In genomic region chr4:11471613-11472012, GRCh38 we compare ENCODE assay signal across 8 cellular contexts. TPM values are rescaled to one million over a fixed set of nuclear protein-coding genes. Genes with fewer than 3 reads are reported as not detected.
A peak's percentile ranks its signal among the peaks of the same experiment; 100 is the strongest.
DNase-seq lines count a peak whose midpoint lies in the region; ATAC-seq and TF ChIP-seq lines count a peak whose summit lies in the region.

No MANE protein-coding gene starts in this region.

- no TSS peak for BruUV-seq in Caco-2 (replicated peaks; lab: Mats Ljungman, UMichigan)

- H3K27ac Mint-ChIP-seq in Caco-2 (ENCODE audit: unreplicated experiment), result no peak overlapping the region

- intact Hi-C loops in Caco-2 (cut with micrococcal nuclease; ENCODE audit: unreplicated experiment), result no loop called here

- POLR2A ChIA-PET in Caco-2 (lab: Charles Lee), result no interaction called here

- no peaks in the 10 kb centered on the region for H3K27me3 Mint-ChIP-seq in Caco-2 (ENCODE audit: insufficient read depth, unreplicated experiment)

- CTCF ChIA-PET in Caco-2 (lab: Charles Lee), result no interaction called here

- no peaks in the 10 kb centered on the region for H3K36me3 ChIP-seq in Caco-2 (ENCODE audit: control insufficient read depth, insufficient read depth, low read length)

- no peaks in the 10 kb centered on the region for H3K27me3 ChIP-seq in Caco-2 (replicated peaks; ENCODE audit: control insufficient read depth, insufficient read depth, low read length)

- DNase-seq in T-helper 22 cell (ENCODE audit: low read depth), result peak; percentile 31
- peak; percentile 14 for DNase-seq in choroid plexus epithelial cell (ENCODE audit: low read depth)
- DNase-seq in stimulated activated CD4-positive, alpha-beta T cell treated with anti-CD3 and anti-CD28 coated beads, Interleukin-4, amount 100 ng/mL, for 24 hours, result peak; percentile 47
- DNase-seq in Caco-2, result no peak
- no peak for DNase-seq in NCI-H526 (lab: John Stamatoyannopoulos, UW)
- no peak for DNase-seq in middle frontal gyrus (ENCODE audit: extremely low spot score, low spot score)

- H3K36me3 Mint-ChIP-seq in Caco-2 (ENCODE audit: insufficient read depth, unreplicated experiment), result no peaks in the 10 kb centered on the region

- no peaks in the 10 kb centered on the region for H3K9me3 Mint-ChIP-seq in Caco-2 (ENCODE audit: unreplicated experiment)

- no peaks in the 10 kb centered on the region for H3K9me3 ChIP-seq in Caco-2

- no peak for TF ChIP-seq CTCF in choroid plexus epithelial cell (conservative IDR thresholded peaks at IDR 0.05; ENCODE audit: low read depth, low read length)
- no peak for TF ChIP-seq CTCF in Caco-2 (IDR thresholded peaks at IDR 0.05; ENCODE audit: insufficient read depth in 1 of 2, low read depth in 1 of 2, low read length in 1 of 2, severe bottlenecking in 1 of 2, unreplicated experiment in 1 of 2)

- H3K4me3 ChIP-seq in choroid plexus epithelial cell (ENCODE audit: low read depth, low read length) (no peak overlapping the region), Caco-2 (ENCODE audit: low read depth, low read length) (no peak overlapping the region)

- 0 out of 2 replicates have a peak, but pooled peaks cover 6% of the 10 kb centered on the region for H3K4me1 ChIP-seq in Caco-2

- ATAC-seq in GM18867 (IDR thresholded peaks at IDR 0.05; ENCODE audit: unreplicated experiment), result peak; percentile 77
- peak; percentile 61 for ATAC-seq in HG02970 (IDR thresholded peaks at IDR 0.05; ENCODE audit: low FRiP score, unreplicated experiment)

- peaks cover 5% of the 10 kb centered on the region for H3K4me1 Mint-ChIP-seq in Caco-2 (ENCODE audit: low read depth, unreplicated experiment)

- no peak overlapping the region for H3K4me3 Mint-ChIP-seq in Caco-2 (ENCODE audit: unreplicated experiment)

RNA-seq across cellular contexts. Expression of gene HS3ST1, which starts 42.9 kb away (rescaled TPM):
- 4.2 TPM in 2 replicates for total RNA-seq in Caco-2 (2022)

Comparison
In these comparisons a context has a peak if more than half of its experiments do, and no peak if none do; other contexts are left out.
1. DNase-seq: peak in T-helper 22 cell (single experiment), choroid plexus epithelial cell (single experiment) and stimulated activated CD4-positive, alpha-beta T cell treated with anti-CD3 and anti-CD28 coated beads, Interleukin-4, amount 100 ng/mL, for 24 hours (single experiment); none in Caco-2 (0 of 2), NCI-H526 (0 of 2) and middle frontal gyrus (single experiment).